ENCODE assay signal across 1 cellular context in the genomic region with DNA sequence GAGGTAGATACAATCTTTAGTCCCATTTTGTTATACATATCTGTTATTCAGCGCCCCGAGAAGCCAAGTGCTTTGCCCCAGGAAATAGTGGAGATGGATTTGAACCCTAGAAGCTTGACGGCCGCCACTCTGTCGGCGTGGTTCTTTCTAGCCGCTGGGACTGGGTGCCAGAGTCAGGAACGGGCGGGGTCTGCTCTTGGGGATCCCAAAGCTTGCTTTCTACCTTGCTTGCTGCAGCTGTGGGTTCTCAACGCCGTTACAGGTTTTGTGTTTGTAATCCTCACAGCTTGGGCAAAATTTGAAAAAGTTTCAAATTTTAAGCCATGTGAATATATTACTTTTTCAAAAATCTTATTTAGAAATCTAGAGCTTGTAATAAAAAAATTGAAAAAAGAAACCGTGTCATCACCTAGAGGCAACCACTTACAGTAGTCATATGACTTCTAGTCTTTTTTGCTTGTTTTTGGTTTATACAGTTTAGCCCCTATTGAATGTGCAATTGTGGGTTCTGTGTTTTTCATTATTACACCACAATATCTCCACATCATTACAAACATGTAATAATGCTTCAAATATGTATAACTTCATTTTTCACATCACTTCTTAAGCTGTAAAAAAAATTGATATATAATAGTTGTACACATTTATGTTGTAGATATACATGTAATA.
TF ChIP-seq lines count a peak whose summit lies in the region.

No MANE protein-coding gene starts in this region.

TF ChIP-seq in HepG2, 621 proteins besides CTCF, POLR2A, EP300 and RAD21 (continued from another document and continues in another):
- TF ChIP-seq, protein P1, sequence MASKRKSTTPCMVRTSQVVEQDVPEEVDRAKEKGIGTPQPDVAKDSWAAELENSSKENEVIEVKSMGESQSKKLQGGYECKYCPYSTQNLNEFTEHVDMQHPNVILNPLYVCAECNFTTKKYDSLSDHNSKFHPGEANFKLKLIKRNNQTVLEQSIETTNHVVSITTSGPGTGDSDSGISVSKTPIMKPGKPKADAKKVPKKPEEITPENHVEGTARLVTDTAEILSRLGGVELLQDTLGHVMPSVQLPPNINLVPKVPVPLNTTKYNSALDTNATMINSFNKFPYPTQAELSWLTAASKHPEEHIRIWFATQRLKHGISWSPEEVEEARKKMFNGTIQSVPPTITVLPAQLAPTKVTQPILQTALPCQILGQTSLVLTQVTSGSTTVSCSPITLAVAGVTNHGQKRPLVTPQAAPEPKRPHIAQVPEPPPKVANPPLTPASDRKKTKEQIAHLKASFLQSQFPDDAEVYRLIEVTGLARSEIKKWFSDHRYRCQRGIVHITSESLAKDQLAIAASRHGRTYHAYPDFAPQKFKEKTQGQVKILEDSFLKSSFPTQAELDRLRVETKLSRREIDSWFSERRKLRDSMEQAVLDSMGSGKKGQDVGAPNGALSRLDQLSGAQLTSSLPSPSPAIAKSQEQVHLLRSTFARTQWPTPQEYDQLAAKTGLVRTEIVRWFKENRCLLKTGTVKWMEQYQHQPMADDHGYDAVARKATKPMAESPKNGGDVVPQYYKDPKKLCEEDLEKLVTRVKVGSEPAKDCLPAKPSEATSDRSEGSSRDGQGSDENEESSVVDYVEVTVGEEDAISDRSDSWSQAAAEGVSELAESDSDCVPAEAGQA (IDR thresholded peaks at IDR 0.05; ENCODE audit: low read depth), result no peak
- TF ChIP-seq, protein P1 (CRISPR knock-in tag; IDR thresholded peaks at IDR 0.05; ENCODE audit: borderline replicate concordance), result peak; percentile 59; the same call in 1 of the 2 replicates
- TF ChIP-seq ZSCAN12 (CRISPR knock-in tag; IDR thresholded peaks at IDR 0.05) (no peak), POGZ (CRISPR knock-in tag; IDR thresholded peaks at IDR 0.05) (no peak), NR2F1 (CRISPR knock-in tag; IDR thresholded peaks at IDR 0.05) (no peak), U2AF1 (optimal IDR thresholded peaks at IDR 0.05; ENCODE audit: low read depth, low read length) (no peak), ATAD3A (CRISPR knock-in tag; IDR thresholded peaks at IDR 0.05) (no peak), ZNF776 (CRISPR knock-in tag; IDR thresholded peaks at IDR 0.05) (no peak), ZNF296 (CRISPR knock-in tag; conservative IDR thresholded peaks at IDR 0.05) (no peak), ZNF83 (CRISPR knock-in tag; IDR thresholded peaks at IDR 0.05; ENCODE audit: borderline replicate concordance) (no peak), ZNF563 (CRISPR knock-in tag; IDR thresholded peaks at IDR 0.05) (no peak), ZNF350 (CRISPR knock-in tag; IDR thresholded peaks at IDR 0.05; ENCODE audit: borderline replicate concordance, low read depth) (no peak), ZNF101 (CRISPR knock-in tag; IDR thresholded peaks at IDR 0.05; ENCODE audit: borderline replicate concordance, low read depth) (no peak), THAP11 (CRISPR knock-in tag; IDR thresholded peaks at IDR 0.05) (no peak), RNF2 (conservative IDR thresholded peaks at IDR 0.05; ENCODE audit: low read depth) (no peak), FOXK2 (IDR thresholded peaks at IDR 0.05) (no peak), BRD4 (CRISPR knock-in tag; IDR thresholded peaks at IDR 0.05) (no peak), ZNF672 (CRISPR knock-in tag; IDR thresholded peaks at IDR 0.05) (no peak), KLF15 (CRISPR knock-in tag; IDR thresholded peaks at IDR 0.05; ENCODE audit: borderline replicate concordance) (no peak; the same call in 1 of the 2 replicates), ZNF678 (CRISPR knock-in tag; IDR thresholded peaks at IDR 0.05) (peak; percentile 3; the same call in 1 of the 2 replicates), MYNN (CRISPR knock-in tag; IDR thresholded peaks at IDR 0.05; ENCODE audit: low read depth) (no peak), ZSCAN30 (CRISPR knock-in tag; IDR thresholded peaks at IDR 0.05) (0 out of 2 replicates have a peak, but pooled peaks have one; percentile 85), SALL1 (CRISPR knock-in tag; IDR thresholded peaks at IDR 0.05) (no peak), ZNF747 (CRISPR knock-in tag; IDR thresholded peaks at IDR 0.05; ENCODE audit: borderline replicate concordance) (no peak), ZSCAN25 (CRISPR knock-in tag; IDR thresholded peaks at IDR 0.05) (no peak), MED1 (CRISPR knock-in tag; IDR thresholded peaks at IDR 0.05) (no peak), AKAP8 (CRISPR knock-in tag; IDR thresholded peaks at IDR 0.05) (no peak), GATAD2A (CRISPR knock-in tag; IDR thresholded peaks at IDR 0.05) (no peak), ZNF816 (CRISPR knock-in tag; IDR thresholded peaks at IDR 0.05; ENCODE audit: borderline replicate concordance) (no peak), FOXC1 (CRISPR knock-in tag; IDR thresholded peaks at IDR 0.05; ENCODE audit: borderline replicate concordance) (no peak), SP2 (CRISPR knock-in tag; IDR thresholded peaks at IDR 0.05) (no peak), ZNF674 (CRISPR knock-in tag; IDR thresholded peaks at IDR 0.05; ENCODE audit: low read depth) (no peak), EED (CRISPR knock-in tag; IDR thresholded peaks at IDR 0.05) (no peak), RFX5 (IDR thresholded peaks at IDR 0.05; ENCODE audit: low read depth, low read length) (no peak), MEIS1 (CRISPR knock-in tag; IDR thresholded peaks at IDR 0.05; ENCODE audit: borderline replicate concordance) (no peak)
- TF ChIP-seq, protein P2, sequence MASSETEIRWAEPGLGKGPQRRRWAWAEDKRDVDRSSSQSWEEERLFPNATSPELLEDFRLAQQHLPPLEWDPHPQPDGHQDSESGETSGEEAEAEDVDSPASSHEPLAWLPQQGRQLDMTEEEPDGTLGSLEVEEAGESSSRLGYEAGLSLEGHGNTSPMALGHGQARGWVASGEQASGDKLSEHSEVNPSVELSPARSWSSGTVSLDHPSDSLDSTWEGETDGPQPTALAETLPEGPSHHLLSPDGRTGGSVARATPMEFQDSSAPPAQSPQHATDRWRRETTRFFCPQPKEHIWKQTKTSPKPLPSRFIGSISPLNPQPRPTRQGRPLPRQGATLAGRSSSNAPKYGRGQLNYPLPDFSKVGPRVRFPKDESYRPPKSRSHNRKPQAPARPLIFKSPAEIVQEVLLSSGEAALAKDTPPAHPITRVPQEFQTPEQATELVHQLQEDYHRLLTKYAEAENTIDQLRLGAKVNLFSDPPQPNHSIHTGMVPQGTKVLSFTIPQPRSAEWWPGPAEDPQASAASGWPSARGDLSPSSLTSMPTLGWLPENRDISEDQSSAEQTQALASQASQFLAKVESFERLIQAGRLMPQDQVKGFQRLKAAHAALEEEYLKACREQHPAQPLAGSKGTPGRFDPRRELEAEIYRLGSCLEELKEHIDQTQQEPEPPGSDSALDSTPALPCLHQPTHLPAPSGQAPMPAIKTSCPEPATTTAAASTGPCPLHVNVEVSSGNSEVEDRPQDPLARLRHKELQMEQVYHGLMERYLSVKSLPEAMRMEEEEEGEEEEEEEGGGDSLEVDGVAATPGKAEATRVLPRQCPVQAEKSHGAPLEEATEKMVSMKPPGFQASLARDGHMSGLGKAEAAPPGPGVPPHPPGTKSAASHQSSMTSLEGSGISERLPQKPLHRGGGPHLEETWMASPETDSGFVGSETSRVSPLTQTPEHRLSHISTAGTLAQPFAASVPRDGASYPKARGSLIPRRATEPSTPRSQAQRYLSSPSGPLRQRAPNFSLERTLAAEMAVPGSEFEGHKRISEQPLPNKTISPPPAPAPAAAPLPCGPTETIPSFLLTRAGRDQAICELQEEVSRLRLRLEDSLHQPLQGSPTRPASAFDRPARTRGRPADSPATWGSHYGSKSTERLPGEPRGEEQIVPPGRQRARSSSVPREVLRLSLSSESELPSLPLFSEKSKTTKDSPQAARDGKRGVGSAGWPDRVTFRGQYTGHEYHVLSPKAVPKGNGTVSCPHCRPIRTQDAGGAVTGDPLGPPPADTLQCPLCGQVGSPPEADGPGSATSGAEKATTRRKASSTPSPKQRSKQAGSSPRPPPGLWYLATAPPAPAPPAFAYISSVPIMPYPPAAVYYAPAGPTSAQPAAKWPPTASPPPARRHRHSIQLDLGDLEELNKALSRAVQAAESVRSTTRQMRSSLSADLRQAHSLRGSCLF (CRISPR knock-in tag; IDR thresholded peaks at IDR 0.05; ENCODE audit: borderline replicate concordance), result no peak
- TF ChIP-seq, protein P3, sequence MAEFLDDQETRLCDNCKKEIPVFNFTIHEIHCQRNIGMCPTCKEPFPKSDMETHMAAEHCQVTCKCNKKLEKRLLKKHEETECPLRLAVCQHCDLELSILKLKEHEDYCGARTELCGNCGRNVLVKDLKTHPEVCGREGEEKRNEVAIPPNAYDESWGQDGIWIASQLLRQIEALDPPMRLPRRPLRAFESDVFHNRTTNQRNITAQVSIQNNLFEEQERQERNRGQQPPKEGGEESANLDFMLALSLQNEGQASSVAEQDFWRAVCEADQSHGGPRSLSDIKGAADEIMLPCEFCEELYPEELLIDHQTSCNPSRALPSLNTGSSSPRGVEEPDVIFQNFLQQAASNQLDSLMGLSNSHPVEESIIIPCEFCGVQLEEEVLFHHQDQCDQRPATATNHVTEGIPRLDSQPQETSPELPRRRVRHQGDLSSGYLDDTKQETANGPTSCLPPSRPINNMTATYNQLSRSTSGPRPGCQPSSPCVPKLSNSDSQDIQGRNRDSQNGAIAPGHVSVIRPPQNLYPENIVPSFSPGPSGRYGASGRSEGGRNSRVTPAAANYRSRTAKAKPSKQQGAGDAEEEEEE (CRISPR knock-in tag; IDR thresholded peaks at IDR 0.05; ENCODE audit: borderline replicate concordance), result no peak
- TF ChIP-seq, protein P4, sequence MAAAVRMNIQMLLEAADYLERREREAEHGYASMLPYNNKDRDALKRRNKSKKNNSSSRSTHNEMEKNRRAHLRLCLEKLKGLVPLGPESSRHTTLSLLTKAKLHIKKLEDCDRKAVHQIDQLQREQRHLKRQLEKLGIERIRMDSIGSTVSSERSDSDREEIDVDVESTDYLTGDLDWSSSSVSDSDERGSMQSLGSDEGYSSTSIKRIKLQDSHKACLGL (CRISPR knock-in tag; IDR thresholded peaks at IDR 0.05), result no peak
- TF ChIP-seq, protein P5, sequence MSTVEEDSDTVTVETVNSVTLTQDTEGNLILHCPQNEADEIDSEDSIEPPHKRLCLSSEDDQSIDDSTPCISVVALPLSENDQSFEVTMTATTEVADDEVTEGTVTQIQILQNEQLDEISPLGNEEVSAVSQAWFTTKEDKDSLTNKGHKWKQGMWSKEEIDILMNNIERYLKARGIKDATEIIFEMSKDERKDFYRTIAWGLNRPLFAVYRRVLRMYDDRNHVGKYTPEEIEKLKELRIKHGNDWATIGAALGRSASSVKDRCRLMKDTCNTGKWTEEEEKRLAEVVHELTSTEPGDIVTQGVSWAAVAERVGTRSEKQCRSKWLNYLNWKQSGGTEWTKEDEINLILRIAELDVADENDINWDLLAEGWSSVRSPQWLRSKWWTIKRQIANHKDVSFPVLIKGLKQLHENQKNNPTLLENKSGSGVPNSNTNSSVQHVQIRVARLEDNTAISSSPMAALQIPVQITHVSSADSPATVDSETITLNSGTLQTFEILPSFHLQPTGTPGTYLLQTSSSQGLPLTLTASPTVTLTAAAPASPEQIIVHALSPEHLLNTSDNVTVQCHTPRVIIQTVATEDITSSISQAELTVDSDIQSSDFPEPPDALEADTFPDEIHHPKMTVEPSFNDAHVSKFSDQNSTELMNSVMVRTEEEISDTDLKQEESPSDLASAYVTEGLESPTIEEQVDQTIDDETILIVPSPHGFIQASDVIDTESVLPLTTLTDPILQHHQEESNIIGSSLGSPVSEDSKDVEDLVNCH (CRISPR knock-in tag; IDR thresholded peaks at IDR 0.05), result 0 out of 2 replicates have a peak, but pooled peaks have one; percentile 38
- TF ChIP-seq, protein P6, sequence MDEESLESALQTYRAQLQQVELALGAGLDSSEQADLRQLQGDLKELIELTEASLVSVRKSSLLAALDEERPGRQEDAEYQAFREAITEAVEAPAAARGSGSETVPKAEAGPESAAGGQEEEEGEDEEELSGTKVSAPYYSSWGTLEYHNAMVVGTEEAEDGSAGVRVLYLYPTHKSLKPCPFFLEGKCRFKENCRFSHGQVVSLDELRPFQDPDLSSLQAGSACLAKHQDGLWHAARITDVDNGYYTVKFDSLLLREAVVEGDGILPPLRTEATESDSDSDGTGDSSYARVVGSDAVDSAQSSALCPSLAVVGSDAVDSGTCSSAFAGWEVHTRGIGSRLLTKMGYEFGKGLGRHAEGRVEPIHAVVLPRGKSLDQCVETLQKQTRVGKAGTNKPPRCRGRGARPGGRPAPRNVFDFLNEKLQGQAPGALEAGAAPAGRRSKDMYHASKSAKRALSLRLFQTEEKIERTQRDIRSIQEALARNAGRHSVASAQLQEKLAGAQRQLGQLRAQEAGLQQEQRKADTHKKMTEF (CRISPR knock-in tag; IDR thresholded peaks at IDR 0.05), result no peak
- TF ChIP-seq, protein P7, sequence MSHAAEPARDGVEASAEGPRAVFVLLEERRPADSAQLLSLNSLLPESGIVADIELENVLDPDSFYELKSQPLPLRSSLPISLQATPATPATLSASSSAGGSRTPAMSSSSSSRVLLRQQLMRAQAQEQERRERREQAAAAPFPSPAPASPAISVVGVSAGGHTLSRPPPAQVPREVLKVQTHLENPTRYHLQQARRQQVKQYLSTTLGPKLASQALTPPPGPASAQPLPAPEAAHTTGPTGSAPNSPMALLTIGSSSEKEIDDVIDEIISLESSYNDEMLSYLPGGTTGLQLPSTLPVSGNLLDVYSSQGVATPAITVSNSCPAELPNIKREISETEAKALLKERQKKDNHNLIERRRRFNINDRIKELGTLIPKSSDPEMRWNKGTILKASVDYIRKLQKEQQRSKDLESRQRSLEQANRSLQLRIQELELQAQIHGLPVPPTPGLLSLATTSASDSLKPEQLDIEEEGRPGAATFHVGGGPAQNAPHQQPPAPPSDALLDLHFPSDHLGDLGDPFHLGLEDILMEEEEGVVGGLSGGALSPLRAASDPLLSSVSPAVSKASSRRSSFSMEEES (CRISPR knock-in tag; IDR thresholded peaks at IDR 0.05), result no peak
- TF ChIP-seq, protein P8, sequence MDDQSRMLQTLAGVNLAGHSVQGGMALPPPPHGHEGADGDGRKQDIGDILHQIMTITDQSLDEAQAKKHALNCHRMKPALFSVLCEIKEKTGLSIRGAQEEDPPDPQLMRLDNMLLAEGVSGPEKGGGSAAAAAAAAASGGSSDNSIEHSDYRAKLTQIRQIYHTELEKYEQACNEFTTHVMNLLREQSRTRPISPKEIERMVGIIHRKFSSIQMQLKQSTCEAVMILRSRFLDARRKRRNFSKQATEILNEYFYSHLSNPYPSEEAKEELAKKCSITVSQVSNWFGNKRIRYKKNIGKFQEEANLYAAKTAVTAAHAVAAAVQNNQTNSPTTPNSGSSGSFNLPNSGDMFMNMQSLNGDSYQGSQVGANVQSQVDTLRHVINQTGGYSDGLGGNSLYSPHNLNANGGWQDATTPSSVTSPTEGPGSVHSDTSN (CRISPR knock-in tag; IDR thresholded peaks at IDR 0.05; ENCODE audit: borderline replicate concordance), result peak; percentile 50; the same call in 1 of the 2 replicates
